Comparison of ENCODE assay signal across 27 cellular contexts in genomic region chr21:43365611-43366426, GRCh38.
DNase-seq lines count a peak whose midpoint lies in the region; ATAC-seq, FAIRE-seq and TF ChIP-seq lines count a peak whose summit lies in the region.
"Had no signal": no experiment of that assay in that cellular context is flagged by ENCODE, and none has a peak within 500 bp of the region (broad histone marks: within the 10 kb centered on the region; RNA-seq: fewer than 3 reads in every experiment).

No MANE protein-coding gene starts in this region.

- H3K4me2 ChIP-seq in HepG2 (ENCODE audit: low read depth, low read length), result no peak overlapping the region; the same call in 1 of the 2 replicates

- H3K79me2 ChIP-seq in HepG2 (ENCODE audit: insufficient read depth, low read length), result no peaks in the 10 kb centered on the region

- no peaks in the 10 kb centered on the region for H3K27me3 Mint-ChIP-seq in activated naive CD4-positive, alpha-beta T cell treated with anti-CD3 and anti-CD28 coated beads, Interleukin-2, amount 50 U/mL, for 24 hours
- peaks cover 17% of the 10 kb centered on the region for H3K27me3 Mint-ChIP-seq in T-helper 17 cell
- H3K27me3 Mint-ChIP-seq in stimulated activated memory B cell treated with anti-CD40 and anti-IgM and Interleukin-4, amounts not matched to agents 10 μg/mL and 1 μg/mL and 100 μg/mL, for 72 hours, result no peaks in the 10 kb centered on the region

- H3K4me3 ChIP-seq in HepG2 (replicated peaks in 1 of 3; ENCODE audit: insufficient read depth in 1 of 3, low read depth in 2 of 3, low read length in 3 of 3), result no peak overlapping the region
- H3K4me3 ChIP-seq: adrenal gland, body of pancreas, HAP-1, lung, prostate gland, SK-N-MC, testis, uterus had no signal

- no peak for FAIRE-seq in HepG2 (lab: Jason Lieb, UNC)
- FAIRE-seq: A204.1, GM18507 had no signal

- no peak for TF ChIP-seq POLR2A in HepG2 (IDR thresholded peaks at IDR 0.05; ENCODE audit: insufficient read depth in 1 of 2, low read depth in 2 of 2, low read length in 2 of 2)

- intact Hi-C loops in HepG2 (cut with micrococcal nuclease; ENCODE audit: unreplicated experiment), result no loop called here

- DNase-seq in activated naive CD4-positive, alpha-beta T cell (lab: John Stamatoyannopoulos, UW), result no peak
- DNase-seq in T-helper 17 cell (no peak), HepG2 (ENCODE audit: low spot score) (no peak), DMS 273 treated with DMSO at 0.1 percent for 48 hours (lab: John Stamatoyannopoulos, UW) (no peak), AG08395 (ENCODE audit: low spot score) (no peak)
- DNase-seq: activated CD8-positive, alpha-beta memory T cell treated with anti-CD3 and anti-CD28 coated beads for 24 hours; activated gamma-delta T cell treated with Interleukin-2 at 50 U/mL for 16 hours; adrenal gland; AML-193; DND-41; foreskin fibroblast; KBM-7; NCI-H526 treated with DMSO at 0.1 percent for 48 hours; stimulated activated CD4-positive, alpha-beta T cell treated with anti-CD3 and anti-CD28 coated beads, Interleukin-15, amount 100 ng/mL, for 24 hours; stimulated activated naive CD8-positive, alpha-beta T cell treated with anti-CD3 and anti-CD28 coated beads, Interleukin-15, Interleukin-2, amounts not matched to agents 100 U/mL and 50 U/mL, for 24 hours; testis; uterus had no signal

- peaks cover 10 to 73% of the 10 kb centered on the region in 2 experiments; a peak in 4 of 5 replicates for H3K27me3 ChIP-seq in HepG2 (ENCODE audit: control insufficient read depth in 1 of 2, insufficient read depth in 2 of 2, low read length in 2 of 2)
- H3K27me3 ChIP-seq: adrenal gland, body of pancreas, testis, uterus had no signal

- no peak overlapping the region for H3K4me3 Mint-ChIP-seq in activated naive CD4-positive, alpha-beta T cell treated with anti-CD3 and anti-CD28 coated beads, Interleukin-2, amount 50 U/mL, for 24 hours
- no peak overlapping the region for H3K4me3 Mint-ChIP-seq in T-helper 17 cell
- no peak overlapping the region for H3K4me3 Mint-ChIP-seq in stimulated activated memory B cell treated with anti-CD40 and anti-IgM and Interleukin-4, amounts not matched to agents 10 μg/mL and 1 μg/mL and 100 μg/mL, for 72 hours

- in situ Hi-C loops in HepG2 (cut with HindIII; ENCODE audit: extremely low pct_ligation_motif_present, low pct_unique_long_range_greater_than_20kb), result no loop called here

- peaks cover 26% of the 10 kb centered on the region for H3K4me1 Mint-ChIP-seq in activated naive CD4-positive, alpha-beta T cell treated with anti-CD3 and anti-CD28 coated beads, Interleukin-2, amount 50 U/mL, for 24 hours
- H3K4me1 Mint-ChIP-seq in T-helper 17 cell, result peaks cover 22% of the 10 kb centered on the region
- H3K4me1 Mint-ChIP-seq in stimulated activated memory B cell treated with anti-CD40 and anti-IgM and Interleukin-4, amounts not matched to agents 10 μg/mL and 1 μg/mL and 100 μg/mL, for 72 hours, result peaks cover 61% of the 10 kb centered on the region

- no peak for ATAC-seq in T-helper 17 cell
- ATAC-seq in HepG2, result peak; percentile 7; the same call in 2 of the 3 replicates
- ATAC-seq in stimulated activated memory B cell treated with anti-CD40 and anti-IgM and Interleukin-4, amounts not matched to agents 10 μg/mL and 1 μg/mL and 100 μg/mL, for 72 hours, result no peak
- ATAC-seq in HG03045 (IDR thresholded peaks at IDR 0.05; ENCODE audit: unreplicated experiment), result no peak
- ATAC-seq: body of pancreas; stimulated activated naive CD8-positive, alpha-beta T cell treated with anti-CD3 and anti-CD28 coated beads, Interleukin-15, Interleukin-2, amounts not matched to agents 100 U/mL and 50 U/mL, for 24 hours had no signal

- BruUV-seq in HepG2 (replicated peaks; lab: Mats Ljungman, UMichigan), result no TSS peak

- H2AFZ ChIP-seq in HepG2 (ENCODE audit: low read length), result no peak overlapping the region

- 69% methylated on average over 16 of the region's 20 CpGs for WGBS in HepG2 (ENCODE audit: low lambda C conversion rate)

- H3K4me1 ChIP-seq in HepG2 (ENCODE audit: insufficient read depth, low read length), result peaks cover 52% of the 10 kb centered on the region
- H3K4me1 ChIP-seq: body of pancreas, prostate gland had no signal

- no peaks in the 10 kb centered on the region for H3K9me3 ChIP-seq in T-helper 17 cell (ENCODE audit: control insufficient read depth, low read length, poor library complexity, severe bottlenecking)
- no peaks in the 10 kb centered on the region for H3K9me3 ChIP-seq in HepG2 (ENCODE audit: low read length)
- H3K9me3 ChIP-seq: adrenal gland, body of pancreas, HAP-1, prostate gland, testis, uterus had no signal

- peak overlapping the region; percentile 62 for H3K27ac Mint-ChIP-seq in activated naive CD4-positive, alpha-beta T cell treated with anti-CD3 and anti-CD28 coated beads, Interleukin-2, amount 50 U/mL, for 24 hours
- H3K27ac Mint-ChIP-seq in T-helper 17 cell, result peak overlapping the region; percentile 79
- peak overlapping the region; percentile 2 for H3K27ac Mint-ChIP-seq in stimulated activated memory B cell treated with anti-CD40 and anti-IgM and Interleukin-4, amounts not matched to agents 10 μg/mL and 1 μg/mL and 100 μg/mL, for 72 hours

- no peak overlapping the region for H3K9ac ChIP-seq in HepG2 (ENCODE audit: insufficient read depth, low read depth, low read length)

- CTCF ChIA-PET in HepG2 (lab: Yijun Ruan, JAX; ENCODE audit: low intra/inter-chr PET ratio, low total read pairs), result no interaction called here

- H3K36me3 Mint-ChIP-seq in activated naive CD4-positive, alpha-beta T cell treated with anti-CD3 and anti-CD28 coated beads, Interleukin-2, amount 50 U/mL, for 24 hours, result no peaks in the 10 kb centered on the region
- H3K36me3 Mint-ChIP-seq in T-helper 17 cell (ENCODE audit: low read depth), result no peaks in the 10 kb centered on the region
- H3K36me3 Mint-ChIP-seq in stimulated activated memory B cell treated with anti-CD40 and anti-IgM and Interleukin-4, amounts not matched to agents 10 μg/mL and 1 μg/mL and 100 μg/mL, for 72 hours, result no peaks in the 10 kb centered on the region

- no peak for TF ChIP-seq RAD21 in HepG2 (CRISPR knock-in tag; IDR thresholded peaks at IDR 0.05)

- POLR2A ChIA-PET in HepG2 (lab: Yijun Ruan, JAX), result no interaction called here

- no peak for TF ChIP-seq CTCF in HepG2 (CRISPR knock-in tag; IDR thresholded peaks at IDR 0.05)

- H3K9me3 Mint-ChIP-seq in activated naive CD4-positive, alpha-beta T cell treated with anti-CD3 and anti-CD28 coated beads, Interleukin-2, amount 50 U/mL, for 24 hours, result no peaks in the 10 kb centered on the region
- H3K9me3 Mint-ChIP-seq in stimulated activated memory B cell treated with anti-CD40 and anti-IgM and Interleukin-4, amounts not matched to agents 10 μg/mL and 1 μg/mL and 100 μg/mL, for 72 hours, result no peaks in the 10 kb centered on the region

- H3K27ac ChIP-seq in HepG2 (ENCODE audit: extremely low read length, insufficient read depth, low read length), result no peak overlapping the region
- H3K27ac ChIP-seq: body of pancreas, prostate gland, SK-N-MC, testis, uterus had no signal

- TF ChIP-seq EP300 in HepG2 (IDR thresholded peaks at IDR 0.05; ENCODE audit: low read depth in 2 of 2, low read length in 2 of 2) (no peak), HepG2 (CRISPR knock-in tag; IDR thresholded peaks at IDR 0.05; ENCODE audit: borderline replicate concordance) (no peak)

- H3K36me3 ChIP-seq in HepG2 (replicated peaks in 1 of 2; ENCODE audit: control insufficient read depth in 1 of 2, insufficient read depth in 2 of 2, low read length in 2 of 2), result no peaks in the 10 kb centered on the region
- H3K36me3 ChIP-seq: adrenal gland, HAP-1, prostate gland, uterus had no signal

- H4K20me1 ChIP-seq in HepG2 (ENCODE audit: insufficient read depth, low read length), result no peaks in the 10 kb centered on the region

TF ChIP-seq in HepG2, 621 proteins besides CTCF, POLR2A, EP300 and RAD21:
- TF ChIP-seq, protein P1, sequence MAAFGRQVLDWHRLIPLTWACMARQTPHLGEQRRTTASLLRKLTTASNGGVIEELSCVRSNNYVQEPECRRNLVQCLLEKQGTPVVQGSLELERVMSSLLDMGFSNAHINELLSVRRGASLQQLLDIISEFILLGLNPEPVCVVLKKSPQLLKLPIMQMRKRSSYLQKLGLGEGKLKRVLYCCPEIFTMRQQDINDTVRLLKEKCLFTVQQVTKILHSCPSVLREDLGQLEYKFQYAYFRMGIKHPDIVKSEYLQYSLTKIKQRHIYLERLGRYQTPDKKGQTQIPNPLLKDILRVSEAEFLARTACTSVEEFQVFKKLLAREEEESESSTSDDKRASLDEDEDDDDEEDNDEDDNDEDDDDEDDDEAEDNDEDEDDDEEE (CRISPR knock-in tag; IDR thresholded peaks at IDR 0.05), result 0 out of 2 replicates have a peak, but pooled peaks have one; percentile 25
- TF ChIP-seq KLF9 (CRISPR knock-in tag; IDR thresholded peaks at IDR 0.05; ENCODE audit: low read depth), result no peak

Comparison
In these comparisons a context has a peak if more than half of its experiments do, and no peak if none do; other contexts are left out.
1. H3K27ac Mint-ChIP-seq: peak in every context shown above with its lines; median percentile 79 in T-helper 17 cell; 62 in activated naive CD4-positive, alpha-beta T cell treated with anti-CD3 and anti-CD28 coated beads, Interleukin-2, amount 50 U/mL, for 24 hours; 2 in stimulated activated memory B cell treated with anti-CD40 and anti-IgM and Interleukin-4, amounts not matched to agents 10 μg/mL and 1 μg/mL and 100 μg/mL, for 72 hours.